29 cellular contexts compared by ENCODE assay signal in the genomic region with DNA sequence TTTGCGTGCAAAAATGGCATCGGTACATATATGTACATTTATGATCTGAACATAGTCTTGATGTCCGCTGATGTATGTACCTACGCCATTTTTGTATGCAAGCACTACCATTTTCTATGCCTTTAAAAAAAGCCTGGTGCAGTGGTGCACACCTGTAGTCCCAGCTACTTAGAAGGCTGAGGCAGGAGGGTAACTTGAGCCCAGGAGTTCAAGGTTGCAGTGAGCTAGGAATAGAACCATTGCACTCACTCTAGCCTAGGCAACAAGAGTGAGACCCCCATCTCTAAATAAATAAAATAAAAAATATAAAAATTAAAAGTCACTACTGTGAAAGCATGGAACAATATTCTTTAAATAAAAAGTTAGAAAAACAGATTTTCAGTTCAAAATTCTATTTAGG.
"Had no signal": no experiment of that assay in that cellular context is flagged by ENCODE, and none has a peak within 500 bp of the region (broad histone marks: within the 10 kb centered on the region; RNA-seq: fewer than 3 reads in every experiment).

No MANE protein-coding gene starts in this region.

- H3K9me3 ChIP-seq: ascending aorta, colonic mucosa, spleen, upper lobe of right lung had no signal

- H3K27me3 Mint-ChIP-seq: activated CD4-positive, alpha-beta memory T cell treated with anti-CD3 and anti-CD28 coated beads for 36 hours; activated CD4-positive, alpha-beta T cell treated with anti-CD3 and anti-CD28 coated beads, Interleukin-2, amount 10 ng/mL, durations not matched to agents 24 days and 14 days; activated naive CD4-positive, alpha-beta T cell treated with anti-CD3 and anti-CD28 coated beads, Interleukin-2, amount 10 ng/mL, durations not matched to agents 7 days and 5 days; activated naive CD8-positive, alpha-beta T cell treated with anti-CD3 and anti-CD28 coated beads, Interleukin-2, amount 10 ng/mL, durations not matched to agents 7 days and 5 days; naive B cell had no signal

- H3K27ac Mint-ChIP-seq: activated CD4-positive, alpha-beta memory T cell treated with anti-CD3 and anti-CD28 coated beads for 36 hours; activated CD4-positive, alpha-beta T cell treated with anti-CD3 and anti-CD28 coated beads, Interleukin-2, amount 10 ng/mL, durations not matched to agents 24 days and 14 days; activated naive CD4-positive, alpha-beta T cell treated with anti-CD3 and anti-CD28 coated beads, Interleukin-2, amount 10 ng/mL, durations not matched to agents 7 days and 5 days; activated naive CD8-positive, alpha-beta T cell treated with anti-CD3 and anti-CD28 coated beads, Interleukin-2, amount 10 ng/mL, durations not matched to agents 7 days and 5 days; activated T-helper 1 cell treated with anti-CD3 and anti-CD28 coated beads, Interleukin-12 subunit alpha, Interleukin-12 subunit beta, Interleukin-2, Interleukin-4 antibody, amounts not matched to agents 30 ng/mL and 10 ng/mL and 1 ng/mL, durations not matched to agents 14 hours and 24 hours and 36 hours; nephron progenitor cell had no signal

- H3K9me3 Mint-ChIP-seq: activated CD4-positive, alpha-beta memory T cell treated with anti-CD3 and anti-CD28 coated beads for 36 hours; activated CD4-positive, alpha-beta T cell treated with anti-CD3 and anti-CD28 coated beads, Interleukin-2, amount 10 ng/mL, durations not matched to agents 24 days and 14 days; activated naive CD4-positive, alpha-beta T cell treated with anti-CD3 and anti-CD28 coated beads, Interleukin-2, amount 10 ng/mL, durations not matched to agents 7 days and 5 days; activated naive CD8-positive, alpha-beta T cell treated with anti-CD3 and anti-CD28 coated beads, Interleukin-2, amount 10 ng/mL, durations not matched to agents 7 days and 5 days; activated T-helper 1 cell treated with anti-CD3 and anti-CD28 coated beads, Interleukin-12 subunit alpha, Interleukin-12 subunit beta, Interleukin-2, Interleukin-4 antibody, amounts not matched to agents 30 ng/mL and 10 ng/mL and 1 ng/mL, durations not matched to agents 14 hours and 24 hours and 36 hours had no signal

- H3K27me3 ChIP-seq: ascending aorta, cardiac muscle cell, colonic mucosa, spleen, upper lobe of right lung had no signal

- H3K4me3 Mint-ChIP-seq: activated CD4-positive, alpha-beta memory T cell treated with anti-CD3 and anti-CD28 coated beads for 36 hours; activated CD4-positive, alpha-beta T cell treated with anti-CD3 and anti-CD28 coated beads, Interleukin-2, amount 10 ng/mL, durations not matched to agents 24 days and 14 days; activated naive CD4-positive, alpha-beta T cell treated with anti-CD3 and anti-CD28 coated beads, Interleukin-2, amount 10 ng/mL, durations not matched to agents 7 days and 5 days; activated naive CD8-positive, alpha-beta T cell treated with anti-CD3 and anti-CD28 coated beads, Interleukin-2, amount 10 ng/mL, durations not matched to agents 7 days and 5 days; activated T-helper 1 cell treated with anti-CD3 and anti-CD28 coated beads, Interleukin-12 subunit alpha, Interleukin-12 subunit beta, Interleukin-2, Interleukin-4 antibody, amounts not matched to agents 30 ng/mL and 10 ng/mL and 1 ng/mL, durations not matched to agents 14 hours and 24 hours and 36 hours; brain; mesothelial cell of epicardium; naive B cell; nephron progenitor cell had no signal

- H3K4me3 ChIP-seq: ascending aorta, cardiac muscle cell, colonic mucosa, spleen, upper lobe of right lung had no signal

- H3K4me1 Mint-ChIP-seq: nephron progenitor cell had no signal

- DNase-seq: activated CD4-positive, alpha-beta memory T cell treated with anti-CD3 and anti-CD28 coated beads for 36 hours; activated CD4-positive, alpha-beta T cell treated with anti-CD3 and anti-CD28 coated beads, Interleukin-2, amount 10 ng/mL, durations not matched to agents 24 days and 14 days; activated CD4-positive, CD25-positive, alpha-beta regulatory T cell treated with anti-CD3 and anti-CD28 coated beads, Interleukin-2, amount 50 U/mL, for 72 hours; activated CD8-positive, alpha-beta memory T cell treated with anti-CD3 and anti-CD28 coated beads, Interleukin-2, amount 50 U/mL, for 4 hours; activated effector memory CD4-positive, alpha-beta T cell treated with anti-CD3 and anti-CD28 coated beads, Interleukin-2, amount 50 U/mL, for 16 hours; activated naive CD4-positive, alpha-beta T cell treated with anti-CD3 and anti-CD28 coated beads, Interleukin-2, amount 10 ng/mL, durations not matched to agents 7 days and 5 days; activated naive CD8-positive, alpha-beta T cell treated with anti-CD3 and anti-CD28 coated beads, Interleukin-2, amount 10 ng/mL, durations not matched to agents 7 days and 5 days; activated T-cell treated with anti-CD3 and anti-CD28 coated beads, Interleukin-2, amount 50 U/mL, for 1 hour; cerebellar nuclear complex; colonic mucosa; effector CD8-positive, alpha-beta T cell; hippocampal formation; left cardiac atrium; mammary epithelial cell; naive B cell; nephron progenitor cell; nucleus accumbens; right cardiac atrium; spleen; stimulated activated naive CD4-positive, alpha-beta T cell treated with Interleukin-2 at 50 U/mL for 16 hours; substantia nigra; upper lobe of right lung had no signal

- ATAC-seq: left cardiac atrium, right cardiac atrium, upper lobe of right lung had no signal

- H3K36me3 ChIP-seq: ascending aorta, cardiac muscle cell, colonic mucosa, upper lobe of right lung had no signal

- FAIRE-seq: frontal cortex, keratinocyte had no signal

- H3K27ac ChIP-seq: ascending aorta, cardiac muscle cell, colonic mucosa, upper lobe of right lung had no signal
